1 cellular context compared by ENCODE assay signal in genomic region chr5:93303291-93303691, GRCh38.
TF ChIP-seq lines count a peak whose summit lies in the region.

No MANE protein-coding gene starts in this region.

TF ChIP-seq in GM23338, 12 proteins besides CTCF, POLR2A, EP300 and RAD21 (continued from another document):
- TF ChIP-seq ZNF462 (CRISPR knock-in tag; IDR thresholded peaks at IDR 0.05) (no peak), EZH2 (IDR thresholded peaks at IDR 0.05; ENCODE audit: low read depth, unreplicated experiment) (no peak), JUNB (IDR thresholded peaks at IDR 0.05; ENCODE audit: unreplicated experiment) (no peak), ZNF331 (CRISPR knock-in tag; IDR thresholded peaks at IDR 0.05; ENCODE audit: low read depth) (no peak), NANOG (IDR thresholded peaks at IDR 0.05; ENCODE audit: borderline replicate concordance) (no peak), POLR2AphosphoS5 (IDR thresholded peaks at IDR 0.05; ENCODE audit: low read depth) (no peak)
TF ChIP-seq in GM23338: peak in this region for 0.
